In genomic region chr10:35336921-35337741, GRCh38 we compare ENCODE assay signal across 1 cellular context.
A peak's percentile ranks its signal among the peaks of the same experiment; 100 is the strongest.
TF ChIP-seq lines count a peak whose summit lies in the region.

No MANE protein-coding gene starts in this region.

TF ChIP-seq in HEK293, 187 proteins besides CTCF, POLR2A, EP300 and RAD21 (continued from another document and continues in another):
- TF ChIP-seq, protein P1, sequence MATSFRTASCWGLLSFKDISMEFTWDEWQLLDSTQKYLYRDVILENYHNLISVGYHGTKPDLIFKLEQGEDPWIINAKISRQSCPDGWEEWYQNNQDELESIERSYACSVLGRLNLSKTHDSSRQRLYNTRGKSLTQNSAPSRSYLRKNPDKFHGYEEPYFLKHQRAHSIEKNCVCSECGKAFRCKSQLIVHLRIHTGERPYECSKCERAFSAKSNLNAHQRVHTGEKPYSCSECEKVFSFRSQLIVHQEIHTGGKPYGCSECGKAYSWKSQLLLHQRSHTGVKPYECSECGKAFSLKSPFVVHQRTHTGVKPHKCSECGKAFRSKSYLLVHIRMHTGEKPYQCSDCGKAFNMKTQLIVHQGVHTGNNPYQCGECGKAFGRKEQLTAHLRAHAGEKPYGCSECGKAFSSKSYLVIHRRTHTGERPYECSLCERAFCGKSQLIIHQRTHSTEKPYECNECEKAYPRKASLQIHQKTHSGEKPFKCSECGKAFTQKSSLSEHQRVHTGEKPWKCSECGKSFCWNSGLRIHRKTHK (tag by site-specific recombination; IDR thresholded peaks at IDR 0.05): no peak
- TF ChIP-seq ZBTB7A (tag by site-specific recombination; IDR thresholded peaks at IDR 0.05; ENCODE audit: low read depth) (0 out of 2 replicates have a peak, but pooled peaks have one; percentile 10), ZIC2 (tag by site-specific recombination; IDR thresholded peaks at IDR 0.05) (peak; percentile 67), ZBTB17 (tag by site-specific recombination; IDR thresholded peaks at IDR 0.05) (peak; percentile 69; the same call in 1 of the 2 replicates), KLF7 (tag by site-specific recombination; IDR thresholded peaks at IDR 0.05; ENCODE audit: borderline replicate concordance) (peak; percentile 45; the same call in 1 of the 2 replicates), ZNF501 (tag by site-specific recombination; IDR thresholded peaks at IDR 0.05) (peak; percentile 63), ZBTB6 (tag by site-specific recombination; IDR thresholded peaks at IDR 0.05) (no peak), RBAK (tag by site-specific recombination; IDR thresholded peaks at IDR 0.05) (no peak), ZBTB11 (tag by site-specific recombination; conservative IDR thresholded peaks at IDR 0.05; ENCODE audit: low read depth) (peak; percentile 33; the same call in 1 of the 2 replicates), ZNF266 (tag by site-specific recombination; IDR thresholded peaks at IDR 0.05; ENCODE audit: low read depth) (no peak), ZNF792 (tag by site-specific recombination; IDR thresholded peaks at IDR 0.05) (no peak), ZNF529 (tag by site-specific recombination; IDR thresholded peaks at IDR 0.05; ENCODE audit: insufficient replicate concordance) (no peak), ZNF211 (tag by site-specific recombination; IDR thresholded peaks at IDR 0.05; ENCODE audit: low read depth) (no peak), ZNF202 (tag by site-specific recombination; IDR thresholded peaks at IDR 0.05; ENCODE audit: borderline replicate concordance) (no peak), HOXC10 (CRISPR knock-in tag; IDR thresholded peaks at IDR 0.05) (0 out of 2 replicates have a peak, but pooled peaks have one; percentile 75), HIC1 (tag by site-specific recombination; IDR thresholded peaks at IDR 0.05) (peak; percentile 19; the same call in 1 of the 2 replicates), EGR2 (tag by site-specific recombination; IDR thresholded peaks at IDR 0.05; ENCODE audit: low read depth) (peak; percentile 66; the same call in 1 of the 2 replicates), KLF10 (tag by site-specific recombination; IDR thresholded peaks at IDR 0.05) (peak; percentile 90), KLF9 (tag by site-specific recombination; IDR thresholded peaks at IDR 0.05; ENCODE audit: low read depth) (peak; percentile 64; the same call in 1 of the 2 replicates), ZNF24 (tag by site-specific recombination; IDR thresholded peaks at IDR 0.05) (no peak), ZNF302 (tag by site-specific recombination; IDR thresholded peaks at IDR 0.05; ENCODE audit: low read depth) (no peak), ZNF221 (tag by site-specific recombination; IDR thresholded peaks at IDR 0.05; ENCODE audit: borderline replicate concordance) (no peak), ZNF391 (tag by site-specific recombination; IDR thresholded peaks at IDR 0.05; ENCODE audit: borderline replicate concordance, low read depth) (no peak; the same call in 1 of the 2 replicates), ZNF341 (tag by site-specific recombination; IDR thresholded peaks at IDR 0.05; ENCODE audit: low read depth) (0 out of 2 replicates have a peak, but pooled peaks have one; percentile 9), ZNF830 (tag by site-specific recombination; IDR thresholded peaks at IDR 0.05; ENCODE audit: low read depth) (no peak), ZNF768 (tag by site-specific recombination; IDR thresholded peaks at IDR 0.05) (no peak), ZNF366 (tag by site-specific recombination; conservative IDR thresholded peaks at IDR 0.05) (no peak), GLIS2 (tag by site-specific recombination; IDR thresholded peaks at IDR 0.05) (peak; percentile 80), ZNF670 (tag by site-specific recombination; IDR thresholded peaks at IDR 0.05; ENCODE audit: low read depth) (no peak), GLIS1 (tag by site-specific recombination; IDR thresholded peaks at IDR 0.05) (peak; percentile 46; the same call in 1 of the 2 replicates), ZNF600 (tag by site-specific recombination; IDR thresholded peaks at IDR 0.05) (peak; percentile 84), IKZF3 (tag by site-specific recombination; IDR thresholded peaks at IDR 0.05) (peak; percentile 53), HOXD13 (CRISPR knock-in tag; IDR thresholded peaks at IDR 0.05; ENCODE audit: borderline replicate concordance) (no peak), ZFHX2 (tag by site-specific recombination; conservative IDR thresholded peaks at IDR 0.05) (peak; percentile 81), ZBTB8A (tag by site-specific recombination; IDR thresholded peaks at IDR 0.05) (peak; percentile 73), ZNF664 (tag by site-specific recombination; IDR thresholded peaks at IDR 0.05) (no peak), ZNF548 (tag by site-specific recombination; IDR thresholded peaks at IDR 0.05) (no peak), ZNF521 (tag by site-specific recombination; IDR thresholded peaks at IDR 0.05) (no peak), ZXDB (tag by site-specific recombination; IDR thresholded peaks at IDR 0.05) (no peak), ZNF610 (tag by site-specific recombination; IDR thresholded peaks at IDR 0.05; ENCODE audit: borderline replicate concordance) (no peak), KLF16 (tag by site-specific recombination; IDR thresholded peaks at IDR 0.05) (no peak; the same call in 1 of the 2 replicates), ZFP41 (tag by site-specific recombination; IDR thresholded peaks at IDR 0.05; ENCODE audit: borderline replicate concordance) (no peak), SCRT1 (tag by site-specific recombination; IDR thresholded peaks at IDR 0.05; ENCODE audit: borderline replicate concordance) (no peak), ZBTB26 (tag by site-specific recombination; optimal IDR thresholded peaks at IDR 0.05) (peak; percentile 97), KLF8 (tag by site-specific recombination; IDR thresholded peaks at IDR 0.05) (peak; percentile 45; the same call in 1 of the 2 replicates), ZNF248 (tag by site-specific recombination; IDR thresholded peaks at IDR 0.05) (no peak), ZNF335 (tag by site-specific recombination; conservative IDR thresholded peaks at IDR 0.05) (peak; percentile 6; the same call in 1 of the 2 replicates), ZNF677 (tag by site-specific recombination; IDR thresholded peaks at IDR 0.05) (no peak)
- TF ChIP-seq, protein P2, sequence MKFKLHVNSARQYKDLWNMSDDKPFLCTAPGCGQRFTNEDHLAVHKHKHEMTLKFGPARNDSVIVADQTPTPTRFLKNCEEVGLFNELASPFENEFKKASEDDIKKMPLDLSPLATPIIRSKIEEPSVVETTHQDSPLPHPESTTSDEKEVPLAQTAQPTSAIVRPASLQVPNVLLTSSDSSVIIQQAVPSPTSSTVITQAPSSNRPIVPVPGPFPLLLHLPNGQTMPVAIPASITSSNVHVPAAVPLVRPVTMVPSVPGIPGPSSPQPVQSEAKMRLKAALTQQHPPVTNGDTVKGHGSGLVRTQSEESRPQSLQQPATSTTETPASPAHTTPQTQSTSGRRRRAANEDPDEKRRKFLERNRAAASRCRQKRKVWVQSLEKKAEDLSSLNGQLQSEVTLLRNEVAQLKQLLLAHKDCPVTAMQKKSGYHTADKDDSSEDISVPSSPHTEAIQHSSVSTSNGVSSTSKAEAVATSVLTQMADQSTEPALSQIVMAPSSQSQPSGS (tag by site-specific recombination; IDR thresholded peaks at IDR 0.05; ENCODE audit: low read depth): no peak
- TF ChIP-seq, protein P3, sequence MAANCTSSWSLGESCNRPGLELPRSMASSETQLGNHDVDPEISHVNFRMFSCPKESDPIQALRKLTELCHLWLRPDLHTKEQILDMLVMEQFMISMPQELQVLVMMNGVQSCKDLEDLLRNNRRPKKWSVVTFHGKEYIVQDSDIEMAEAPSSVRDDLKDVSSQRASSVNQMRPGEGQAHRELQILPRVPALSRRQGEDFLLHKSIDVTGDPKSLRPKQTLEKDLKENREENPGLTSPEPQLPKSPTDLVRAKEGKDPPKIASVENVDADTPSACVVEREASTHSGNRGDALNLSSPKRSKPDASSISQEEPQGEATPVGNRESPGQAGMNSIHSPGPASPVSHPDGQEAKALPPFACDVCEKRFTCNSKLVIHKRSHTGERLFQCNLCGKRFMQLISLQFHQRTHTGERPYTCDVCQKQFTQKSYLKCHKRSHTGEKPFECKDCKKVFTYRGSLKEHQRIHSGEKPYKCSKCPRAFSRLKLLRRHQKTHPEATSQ (tag by site-specific recombination; IDR thresholded peaks at IDR 0.05): peak; percentile 54; the same call in 1 of the 2 replicates
- TF ChIP-seq, protein P4, sequence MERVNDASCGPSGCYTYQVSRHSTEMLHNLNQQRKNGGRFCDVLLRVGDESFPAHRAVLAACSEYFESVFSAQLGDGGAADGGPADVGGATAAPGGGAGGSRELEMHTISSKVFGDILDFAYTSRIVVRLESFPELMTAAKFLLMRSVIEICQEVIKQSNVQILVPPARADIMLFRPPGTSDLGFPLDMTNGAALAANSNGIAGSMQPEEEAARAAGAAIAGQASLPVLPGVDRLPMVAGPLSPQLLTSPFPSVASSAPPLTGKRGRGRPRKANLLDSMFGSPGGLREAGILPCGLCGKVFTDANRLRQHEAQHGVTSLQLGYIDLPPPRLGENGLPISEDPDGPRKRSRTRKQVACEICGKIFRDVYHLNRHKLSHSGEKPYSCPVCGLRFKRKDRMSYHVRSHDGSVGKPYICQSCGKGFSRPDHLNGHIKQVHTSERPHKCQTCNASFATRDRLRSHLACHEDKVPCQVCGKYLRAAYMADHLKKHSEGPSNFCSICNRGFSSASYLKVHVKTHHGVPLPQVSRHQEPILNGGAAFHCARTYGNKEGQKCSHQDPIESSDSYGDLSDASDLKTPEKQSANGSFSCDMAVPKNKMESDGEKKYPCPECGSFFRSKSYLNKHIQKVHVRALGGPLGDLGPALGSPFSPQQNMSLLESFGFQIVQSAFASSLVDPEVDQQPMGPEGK (tag by site-specific recombination; IDR thresholded peaks at IDR 0.05): peak; percentile 67
- TF ChIP-seq, protein P5, sequence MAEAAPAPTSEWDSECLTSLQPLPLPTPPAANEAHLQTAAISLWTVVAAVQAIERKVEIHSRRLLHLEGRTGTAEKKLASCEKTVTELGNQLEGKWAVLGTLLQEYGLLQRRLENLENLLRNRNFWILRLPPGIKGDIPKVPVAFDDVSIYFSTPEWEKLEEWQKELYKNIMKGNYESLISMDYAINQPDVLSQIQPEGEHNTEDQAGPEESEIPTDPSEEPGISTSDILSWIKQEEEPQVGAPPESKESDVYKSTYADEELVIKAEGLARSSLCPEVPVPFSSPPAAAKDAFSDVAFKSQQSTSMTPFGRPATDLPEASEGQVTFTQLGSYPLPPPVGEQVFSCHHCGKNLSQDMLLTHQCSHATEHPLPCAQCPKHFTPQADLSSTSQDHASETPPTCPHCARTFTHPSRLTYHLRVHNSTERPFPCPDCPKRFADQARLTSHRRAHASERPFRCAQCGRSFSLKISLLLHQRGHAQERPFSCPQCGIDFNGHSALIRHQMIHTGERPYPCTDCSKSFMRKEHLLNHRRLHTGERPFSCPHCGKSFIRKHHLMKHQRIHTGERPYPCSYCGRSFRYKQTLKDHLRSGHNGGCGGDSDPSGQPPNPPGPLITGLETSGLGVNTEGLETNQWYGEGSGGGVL (tag by site-specific recombination; IDR thresholded peaks at IDR 0.05): peak; percentile 31; the same call in 1 of the 2 replicates
